In the genomic region with DNA sequence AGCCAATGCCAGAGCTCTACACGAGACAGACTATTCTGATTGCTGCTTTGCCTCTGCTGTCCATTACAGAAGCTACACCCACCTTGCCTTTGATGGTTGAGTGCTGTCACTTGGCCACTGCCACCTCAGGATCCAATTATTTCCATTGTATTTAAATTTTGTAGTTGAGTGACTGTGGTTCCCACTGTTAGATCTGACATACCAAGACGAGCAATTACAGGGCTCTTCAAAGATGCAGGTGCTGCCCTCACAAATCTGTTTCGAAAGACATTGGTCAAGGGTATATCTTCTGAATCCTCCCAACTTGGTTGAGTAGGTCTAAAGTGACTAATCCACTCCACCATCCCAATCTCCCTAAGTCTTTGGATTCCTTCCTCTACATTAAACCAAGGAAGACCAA, we compare ENCODE assay signal across 1 cellular context. TPM values are rescaled to one million over a fixed set of nuclear protein-coding genes. Genes with fewer than 3 reads are reported as not detected.
"Had no signal": no experiment of that assay in that cellular context is flagged by ENCODE, and none has a peak within 500 bp of the region (broad histone marks: within the 10 kb centered on the region; RNA-seq: fewer than 3 reads in every experiment).

No MANE protein-coding gene starts in this region.

RNA-seq across cellular contexts. Expression of a gene that starts 57.4 kb away (rescaled TPM):
- total RNA-seq: OCI-LY7 had no signal
